ENCODE assay signal across 9 cellular contexts in the genomic region with DNA sequence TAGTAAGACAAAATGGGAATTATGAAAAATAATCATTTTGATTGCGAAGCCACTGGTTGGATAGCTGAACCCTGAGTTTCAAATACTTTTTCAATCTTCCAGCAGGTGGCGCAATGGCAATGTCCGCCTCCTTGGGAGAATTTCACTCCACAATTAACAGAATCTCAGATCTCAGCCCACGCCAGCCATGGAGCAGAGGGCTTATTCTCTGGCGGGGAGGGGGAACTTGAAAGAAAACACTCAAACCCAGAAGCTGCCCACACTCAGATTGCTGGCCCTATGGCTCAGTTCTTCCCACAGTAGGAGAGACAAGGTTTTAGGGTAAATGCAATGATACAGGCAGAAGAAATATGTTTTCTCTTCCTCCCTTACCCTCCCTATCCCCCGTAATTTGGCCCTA. TPM values are rescaled to one million over a fixed set of nuclear protein-coding genes. Genes with fewer than 3 reads are reported as not detected.
DNase-seq lines count a peak whose midpoint lies in the region; ATAC-seq and TF ChIP-seq lines count a peak whose summit lies in the region.
"Had no signal": no experiment of that assay in that cellular context is flagged by ENCODE, and none has a peak within 500 bp of the region (broad histone marks: within the 10 kb centered on the region; RNA-seq: fewer than 3 reads in every experiment).

No MANE protein-coding gene starts in this region.

- no peak overlapping the region for H3K27ac ChIP-seq in GM23248
- H3K27ac ChIP-seq: SK-N-MC had no signal

- H3K79me2 ChIP-seq in GM23248 (ENCODE audit: insufficient read depth): no peaks in the 10 kb centered on the region

- WGBS in GM23248 (ENCODE audit: low coverage in 1 of 2, low lambda C conversion rate in 2 of 2, missing lambda C conversion rate in 2 of 2), 2 experiments: 18 to 20% methylated on average over 6 of the region's 6 CpGs

- H3K9me3 ChIP-seq in GM23248 (ENCODE audit: low read depth): no peaks in the 10 kb centered on the region
- H3K9me3 ChIP-seq in mucosa of descending colon: no peaks in the 10 kb centered on the region

- DNase-seq in COLO668 (lab: John Stamatoyannopoulos, UW; ENCODE audit: unreplicated experiment) (peak; percentile 34), GM23248 (peak; percentile 77), NCI-H226 (peak; percentile 23), mucosa of descending colon (peak in 2 of 3 donors; percentile 31 to 68)
- DNase-seq in activated CD8-positive, alpha-beta T cell treated with anti-CD3 and anti-CD28 coated beads, Interleukin-2, amount 10 ng/mL, durations not matched to agents 7 days and 5 days: peak; percentile 61
- peak; percentile 46 to 57 (median 48) for DNase-seq in effector memory CD8-positive, alpha-beta T cell
- peak; percentile 72 for DNase-seq in stimulated activated CD8-positive, alpha-beta memory T cell treated with anti-CD3 and anti-CD28 coated beads, Interleukin-4, amount 100 ng/mL, for 48 hours

- CTCF ChIA-PET in activated CD8-positive, alpha-beta T cell treated with anti-CD3 and anti-CD28 coated beads, Interleukin-2, amount 10 ng/mL, durations not matched to agents 7 days and 5 days (lab: Charles Lee): interaction anchor here (0.6 to 5.9 kb wide), 20 partner anchors 11 to 133 kb away, joined by 3 to 72 read pairs (median 4); no protein-coding TSS in a partner anchor

- no peaks in the 10 kb centered on the region for H3K4me1 Mint-ChIP-seq in activated CD8-positive, alpha-beta T cell treated with anti-CD3 and anti-CD28 coated beads, Interleukin-2, amount 10 ng/mL, durations not matched to agents 7 days and 5 days (ENCODE audit: low read depth)
- no peaks in the 10 kb centered on the region for H3K4me1 Mint-ChIP-seq in effector memory CD8-positive, alpha-beta T cell (ENCODE audit: low read depth in 2 of 2)

- H2AFZ ChIP-seq in GM23248: no peak overlapping the region

- intact Hi-C loops in mucosa of descending colon (cut with DNase I, micrococcal nuclease): loop anchor here (2.0 to 5.0 kb wide), 2 partner anchors 125 kb away; no protein-coding TSS in a partner anchor

- in situ Hi-C loops in GM23248 (cut with MboI): loop anchor here (5.0 kb wide), 1 partner anchor 120 kb away; no protein-coding TSS in a partner anchor

- no peaks in the 10 kb centered on the region for H3K9me3 Mint-ChIP-seq in activated CD8-positive, alpha-beta T cell treated with anti-CD3 and anti-CD28 coated beads, Interleukin-2, amount 10 ng/mL, durations not matched to agents 7 days and 5 days (ENCODE audit: insufficient read depth)
- no peaks in the 10 kb centered on the region for H3K9me3 Mint-ChIP-seq in effector memory CD8-positive, alpha-beta T cell

- no peaks in the 10 kb centered on the region for H3K36me3 ChIP-seq in GM23248 (ENCODE audit: low read depth)
- H3K36me3 ChIP-seq in mucosa of descending colon (ENCODE audit: low read depth): no peaks in the 10 kb centered on the region

- no peaks in the 10 kb centered on the region for H3K36me3 Mint-ChIP-seq in activated CD8-positive, alpha-beta T cell treated with anti-CD3 and anti-CD28 coated beads, Interleukin-2, amount 10 ng/mL, durations not matched to agents 7 days and 5 days (ENCODE audit: low read depth)
- H3K36me3 Mint-ChIP-seq in effector memory CD8-positive, alpha-beta T cell (ENCODE audit: insufficient read depth): peaks cover 3% of the 10 kb centered on the region

- POLR2A ChIA-PET in activated CD8-positive, alpha-beta T cell treated with anti-CD3 and anti-CD28 coated beads, Interleukin-2, amount 10 ng/mL, durations not matched to agents 7 days and 5 days (lab: Charles Lee): no interaction called here

- H4K20me1 ChIP-seq in GM23248 (ENCODE audit: insufficient read depth): no peaks in the 10 kb centered on the region

- ATAC-seq in activated CD8-positive, alpha-beta T cell treated with anti-CD3 and anti-CD28 coated beads, Interleukin-2, amount 10 ng/mL, durations not matched to agents 7 days and 5 days: no peak
- ATAC-seq in effector memory CD8-positive, alpha-beta T cell (replicated peaks): no peak
- peak; percentile 47 for ATAC-seq in mucosa of descending colon
- no peak for ATAC-seq in HG02973 (IDR thresholded peaks at IDR 0.05; ENCODE audit: unreplicated experiment)

- no peak for TF ChIP-seq CTCF in mucosa of descending colon (IDR thresholded peaks at IDR 0.05)

- no peak overlapping the region for H3K9ac ChIP-seq in GM23248

- H3K9me2 ChIP-seq in GM23248 (ENCODE audit: insufficient read depth): no peaks in the 10 kb centered on the region

- peaks cover 32% of the 10 kb centered on the region for H3K27me3 Mint-ChIP-seq in activated CD8-positive, alpha-beta T cell treated with anti-CD3 and anti-CD28 coated beads, Interleukin-2, amount 10 ng/mL, durations not matched to agents 7 days and 5 days (ENCODE audit: low read depth)
- H3K27me3 Mint-ChIP-seq in effector memory CD8-positive, alpha-beta T cell: peaks cover 34 to 76% of the 10 kb centered on the region in 2 donors

- H3F3A ChIP-seq in GM23248 (ENCODE audit: insufficient read depth): no peaks in the 10 kb centered on the region

- H3K4me3 ChIP-seq in GM23248 (no peak overlapping the region), mucosa of descending colon (no peak overlapping the region)
- H3K4me3 ChIP-seq: SK-N-MC had no signal

- no peaks in the 10 kb centered on the region for H3K27me3 ChIP-seq in GM23248 (replicated peaks; ENCODE audit: insufficient read depth)

- H3K4me3 Mint-ChIP-seq in activated CD8-positive, alpha-beta T cell treated with anti-CD3 and anti-CD28 coated beads, Interleukin-2, amount 10 ng/mL, durations not matched to agents 7 days and 5 days: no peak overlapping the region
- H3K4me3 Mint-ChIP-seq in effector memory CD8-positive, alpha-beta T cell: no peak overlapping the region

- H3K4me2 ChIP-seq in GM23248 (ENCODE audit: unreplicated experiment): peak overlapping the region; percentile 65

- H3K4me1 ChIP-seq in GM23248 (ENCODE audit: insufficient read depth): peaks cover 25% of the 10 kb centered on the region
- H3K4me1 ChIP-seq in mucosa of descending colon (ENCODE audit: low read depth): no peaks in the 10 kb centered on the region

- H3K27ac Mint-ChIP-seq in activated CD8-positive, alpha-beta T cell treated with anti-CD3 and anti-CD28 coated beads, Interleukin-2, amount 10 ng/mL, durations not matched to agents 7 days and 5 days: no peak overlapping the region
- no peak overlapping the region for H3K27ac Mint-ChIP-seq in effector memory CD8-positive, alpha-beta T cell

RNA-seq across cellular contexts. Expression of a gene that starts 38.7 kb away (rescaled TPM):
- 483 and 534 TPM in 2 replicates for total RNA-seq in GM23248 (2014; rRNA removed; shearing (Covaris generic))
- polyA plus RNA-seq in GM23248 (2016; fragmentation: Nextera tagmentation; extraction: Ambion mirVana): 557 and 558 TPM in 2 replicates
- total RNA-seq in activated CD8-positive, alpha-beta T cell treated with anti-CD3 and anti-CD28 coated beads, Interleukin-2, amount 10 ng/mL, durations not matched to agents 7 days and 5 days: 10 to 100 TPM; 14.6 to 19.1 TPM
- 10 to 100 TPM; 34.2 to 46.4 (median 40.1) TPM for total RNA-seq in mucosa of descending colon

Comparison
In these comparisons a context has a peak if more than half of its experiments do, and no peak if none do; other contexts are left out.
1. DNase-seq: peak in every context shown above with its lines; median percentile 77 in GM23248; 72 in stimulated activated CD8-positive, alpha-beta memory T cell treated with anti-CD3 and anti-CD28 coated beads, Interleukin-4, amount 100 ng/mL, for 48 hours; 61 in activated CD8-positive, alpha-beta T cell treated with anti-CD3 and anti-CD28 coated beads, Interleukin-2, amount 10 ng/mL, durations not matched to agents 7 days and 5 days; 50 in mucosa of descending colon; 48 in effector memory CD8-positive, alpha-beta T cell; 34 in COLO668; 23 in NCI-H226.
2. RNA of a gene that starts 38.7 kb away (total RNA-seq): 483 to 534 TPM in GM23248; 34.2 to 46.4 TPM in mucosa of descending colon and 14.6 to 19.1 TPM in activated CD8-positive, alpha-beta T cell treated with anti-CD3 and anti-CD28 coated beads, Interleukin-2, amount 10 ng/mL, durations not matched to agents 7 days and 5 days; every median in the first group is over 10 times any median in the second.